21 cellular contexts compared by ENCODE assay signal in the genomic region with DNA sequence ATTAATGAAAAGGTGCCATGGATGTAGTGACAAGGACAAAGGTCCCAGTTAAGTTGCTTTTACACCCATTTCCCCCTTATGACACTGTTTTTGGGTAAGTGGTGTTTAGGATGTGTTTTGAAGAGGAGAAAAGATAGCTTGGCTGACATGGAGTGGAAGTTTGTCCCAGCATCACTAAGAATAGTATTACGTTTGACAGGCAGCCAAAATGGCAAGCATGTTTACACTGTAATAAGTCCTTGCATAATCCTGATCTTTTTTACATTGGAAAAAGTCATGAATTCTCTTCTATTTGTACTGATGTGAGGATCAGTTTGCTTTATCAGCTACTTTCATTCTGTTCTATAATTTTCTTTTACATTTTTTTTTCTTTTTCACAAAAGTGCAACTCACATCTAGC.
A peak's percentile ranks its signal among the peaks of the same experiment; 100 is the strongest.
DNase-seq lines count a peak whose midpoint lies in the region; ATAC-seq, FAIRE-seq and TF ChIP-seq lines count a peak whose summit lies in the region.
"Had no signal": no experiment of that assay in that cellular context is flagged by ENCODE, and none has a peak within 500 bp of the region (broad histone marks: within the 10 kb centered on the region; RNA-seq: fewer than 3 reads in every experiment).

No MANE protein-coding gene starts in this region.

- in situ Hi-C loops in astrocyte of the cerebellum (cut with HindIII; ENCODE audit: low sequenced_read_pairs) = no loop called here

- intact Hi-C loops in kidney (cut with DNase I) = no loop called here
- intact Hi-C loops in thyroid gland (cut with DNase I) = no loop called here

- H3K36me3 Mint-ChIP-seq in progenitor cell of endocrine pancreas (ENCODE audit: insufficient read depth) = no peaks in the 10 kb centered on the region

- ATAC-seq in HG02759 (IDR thresholded peaks at IDR 0.05; ENCODE audit: unreplicated experiment) (no peak), GM18498 (IDR thresholded peaks at IDR 0.05; ENCODE audit: unreplicated experiment) (no peak)
- ATAC-seq: K562 had no signal

- no peak overlapping the region for H3K9ac ChIP-seq in kidney (ENCODE audit: low read length in 2 of 2)

- H3K4me3 Mint-ChIP-seq in progenitor cell of endocrine pancreas (ENCODE audit: low read depth) = no peak overlapping the region

- no peaks in the 10 kb centered on the region for H3K9me3 Mint-ChIP-seq in progenitor cell of endocrine pancreas (ENCODE audit: low read depth)

- H3K36me3 ChIP-seq in cardiac muscle cell = peaks cover 10% of the 10 kb centered on the region
- no peaks in the 10 kb centered on the region for H3K36me3 ChIP-seq in kidney (ENCODE audit: control insufficient read depth in 1 of 2, insufficient read depth in 2 of 2, low read length in 2 of 2)
- H3K36me3 ChIP-seq in thyroid gland = no peaks in the 10 kb centered on the region
- H3K36me3 ChIP-seq: brain microvascular endothelial cell, neutrophil, SJCRH30 had no signal

- H3K27ac ChIP-seq in cardiac muscle cell = peak overlapping the region; percentile 70
- H3K27ac ChIP-seq in kidney (ENCODE audit: low read depth in 2 of 2, low read length in 2 of 2) = no peak overlapping the region
- H3K27ac ChIP-seq in thyroid gland = no peak overlapping the region
- H3K27ac ChIP-seq: brain microvascular endothelial cell, neutrophil, SJCRH30 had no signal

- H3K4me1 ChIP-seq in cardiac muscle cell (ENCODE audit: low read depth) (peaks cover 39% of the 10 kb centered on the region), kidney (ENCODE audit: control insufficient read depth in 1 of 2, insufficient read depth in 1 of 2, low read depth in 1 of 2, low read length in 2 of 2) (no peaks in the 10 kb centered on the region), thyroid gland (no peaks in the 10 kb centered on the region)
- H3K4me1 ChIP-seq: SJCRH30 had no signal

- no peaks in the 10 kb centered on the region for H3K27me3 ChIP-seq in cardiac muscle cell
- H3K27me3 ChIP-seq in thyroid gland = no peaks in the 10 kb centered on the region
- H3K27me3 ChIP-seq: brain microvascular endothelial cell, neutrophil had no signal

- peaks cover 21% of the 10 kb centered on the region for H3K4me1 Mint-ChIP-seq in progenitor cell of endocrine pancreas (ENCODE audit: low read depth)

- no peak overlapping the region for H3K4me3 ChIP-seq in astrocyte of the cerebellum (ENCODE audit: low read depth, low read length)
- no peak overlapping the region for H3K4me3 ChIP-seq in cardiac muscle cell
- H3K4me3 ChIP-seq in kidney (ENCODE audit: low read length in 2 of 2) = no peak overlapping the region
- H3K4me3 ChIP-seq in thyroid gland (replicated peaks in 1 of 3) = no peak overlapping the region
- H3K4me3 ChIP-seq: K562, SJCRH30 had no signal

- no peak for FAIRE-seq in kidney (lab: Jason Lieb, UNC)
- FAIRE-seq: K562, urothelium cell line had no signal

- H3K27me3 Mint-ChIP-seq in progenitor cell of endocrine pancreas = no peaks in the 10 kb centered on the region

- 53 to 61% methylated on average over 1 of the region's 1 CpG for WGBS in thyroid gland, 2 donors

- TF ChIP-seq CTCF in AG09319 (IDR thresholded peaks at IDR 0.05; ENCODE audit: low read depth, low read length) (no peak), astrocyte of the cerebellum (IDR thresholded peaks at IDR 0.05; ENCODE audit: low read depth, low read length, missing control alignments) (no peak), cardiac muscle cell (IDR thresholded peaks at IDR 0.05; ENCODE audit: low read depth, low read length) (no peak), progenitor cell of endocrine pancreas (IDR thresholded peaks at IDR 0.05; ENCODE audit: unreplicated experiment) (no peak), kidney (IDR thresholded peaks at IDR 0.05; ENCODE audit: borderline replicate concordance, extremely low read depth, insufficient read depth) (no peak), thyroid gland (IDR thresholded peaks at IDR 0.05) (no peak)

- DNase-seq in AG09319 (ENCODE audit: extremely low read depth, low read depth) (peak; percentile 51), astrocyte of the cerebellum (ENCODE audit: low read depth) (peak; percentile 15), cardiac muscle cell (ENCODE audit: low read depth in 1 of 2, low spot score in 1 of 2) (peak in 1 of 2 donors; percentile 49), progenitor cell of endocrine pancreas (ENCODE audit: low spot score, unreplicated experiment) (no peak), kidney (no peak), thyroid gland (no peak)
- DNase-seq: activated CD8-positive, alpha-beta memory T cell treated with anti-CD3 and anti-CD28 coated beads, Interleukin-2, amount 50 U/mL, for 4 hours; activated naive CD4-positive, alpha-beta T cell; AML-193; brain microvascular endothelial cell; effector CD4-positive, alpha-beta T cell; GF-D8; mesendoderm; NCI-H146; SJCRH30; stimulated activated naive CD4-positive, alpha-beta T cell had no signal

- H3K27ac Mint-ChIP-seq in progenitor cell of endocrine pancreas = peak overlapping the region; percentile 65

- no peak for TF ChIP-seq POLR2A in thyroid gland (IDR thresholded peaks at IDR 0.05)

- no peaks in the 10 kb centered on the region for H3K9me3 ChIP-seq in cardiac muscle cell (ENCODE audit: low read depth)
- H3K9me3 ChIP-seq in kidney (ENCODE audit: control insufficient read depth in 1 of 2, low read length in 2 of 2) = no peaks in the 10 kb centered on the region
- no peaks in the 10 kb centered on the region for H3K9me3 ChIP-seq in thyroid gland
- H3K9me3 ChIP-seq: neutrophil, SJCRH30 had no signal

Comparison
In these comparisons a context has a peak if more than half of its experiments do, and no peak if none do; other contexts are left out.
1. DNase-seq: peak in AG09319 (single experiment) and astrocyte of the cerebellum (single experiment); none in progenitor cell of endocrine pancreas (single experiment), kidney (single experiment) and thyroid gland (0 of 2).